In genomic region chr17:42798383-42799380, GRCh38 we compare ENCODE assay signal across 8 cellular contexts. TPM values are rescaled to one million over a fixed set of nuclear protein-coding genes. Genes with fewer than 3 reads are reported as not detected.
DNase-seq lines count a peak whose midpoint lies in the region; ATAC-seq and TF ChIP-seq lines count a peak whose summit lies in the region.

Gene CNTD1, plus strand, starts transcription at chr17:42798861. Its CDS starts 207 bp downstream, at chr17:42799068.
Gene COA3, minus strand, starts transcription at chr17:42798704. Its CDS starts 23 bp downstream, at chr17:42798681.

- peak within 1 kb of the TSS; percentile 91 for H3K4me2 ChIP-seq in OCI-LY1 (ENCODE audit: low read length)

- H4K20me1 ChIP-seq in OCI-LY1 (ENCODE audit: insufficient read depth, low read length): no peaks in the 10 kb centered on the region

- H3K9ac ChIP-seq in OCI-LY1 (ENCODE audit: low read length): peak within 1 kb of the TSS; percentile 83

- H3K4me3 ChIP-seq in OCI-LY1 (ENCODE audit: low read depth, low read length, poor library complexity, severe bottlenecking) (peak within 1 kb of the TSS; percentile 91), epithelial cell of proximal tubule (ENCODE audit: low read depth, low read length) (peak within 1 kb of the TSS; percentile 96), mucosa of descending colon (peak within 1 kb of the TSS; percentile 74)

- no peak within 1 kb of the TSS for H3K27ac ChIP-seq in OCI-LY1 (ENCODE audit: low read depth, low read length, poor library complexity, severe bottlenecking)

- no peaks in the 10 kb centered on the region for H3K36me3 ChIP-seq in OCI-LY1 (ENCODE audit: insufficient read depth, low read length)
- no peaks in the 10 kb centered on the region for H3K36me3 ChIP-seq in mucosa of descending colon (ENCODE audit: low read depth)

- TF ChIP-seq CTCF in AG09319 (IDR thresholded peaks at IDR 0.05; ENCODE audit: low read depth, low read length) (no peak), OCI-LY1 (IDR thresholded peaks at IDR 0.05; ENCODE audit: low read length) (no peak), epithelial cell of proximal tubule (conservative IDR thresholded peaks at IDR 0.05; ENCODE audit: low read depth, low read length) (no peak), mucosa of descending colon (IDR thresholded peaks at IDR 0.05) (no peak)

- peaks cover 15% of the 10 kb centered on the region for H3K4me1 ChIP-seq in OCI-LY1 (ENCODE audit: insufficient read depth, low read length, severe bottlenecking)
- peaks cover 37% of the 10 kb centered on the region for H3K4me1 ChIP-seq in mucosa of descending colon (ENCODE audit: low read depth)

- DNase-seq in AG09319 (ENCODE audit: extremely low read depth, low read depth) (peak; percentile 49), HUDEP-2 (lab: John Stamatoyannopoulos, UW; ENCODE audit: unreplicated experiment in 76 of 76) (peak in 73 of 76 experiments; percentile 20 to 90 (median 71)), activated T-cell treated with anti-CD3 and anti-CD28 coated beads for 4 hours (peak; percentile 65), epithelial cell of proximal tubule (ENCODE audit: low read depth) (no peak), mucosa of descending colon (peak; percentile 91 to 93 (median 91))
- peak; percentile 73 to 78 for DNase-seq in stimulated activated CD8-positive, alpha-beta memory T cell treated with anti-CD3 and anti-CD28 coated beads, Interleukin-2, amount 100 ng/mL, for 48 hours (ENCODE audit: low read depth in 2 of 2)

- H3K27me3 ChIP-seq in OCI-LY1 (ENCODE audit: insufficient read depth, low read length): no peaks in the 10 kb centered on the region

- ATAC-seq in GM19025 (IDR thresholded peaks at IDR 0.05; ENCODE audit: low read depth, unreplicated experiment) (peak; percentile 87), mucosa of descending colon (peak; percentile 75)

- H3K79me2 ChIP-seq in OCI-LY1 (ENCODE audit: insufficient read depth, low read length): no peaks in the 10 kb centered on the region

- no peaks in the 10 kb centered on the region for H3K9me2 ChIP-seq in OCI-LY1 (ENCODE audit: low read depth, low read length)

- H3K9me3 ChIP-seq in OCI-LY1 (ENCODE audit: low read length) (no peaks in the 10 kb centered on the region), mucosa of descending colon (no peaks in the 10 kb centered on the region)

- intact Hi-C loops in mucosa of descending colon (cut with DNase I, micrococcal nuclease): no loop called here

- H3F3A ChIP-seq in OCI-LY1 (ENCODE audit: insufficient read depth, low read length): no peaks in the 10 kb centered on the region

- H2AFZ ChIP-seq in OCI-LY1 (ENCODE audit: low read length): peak within 1 kb of the TSS; percentile 84

RNA-seq across cellular contexts. Expression of gene CNTD1, which starts in this region (rescaled TPM):
- total RNA-seq in epithelial cell of proximal tubule (not detected in 2 replicates), mucosa of descending colon (1 to 10 TPM in 2 of 3 donors, under 1 TPM in 1; 0.79 to 3.3 (median 1.2) TPM)

RNA-seq across cellular contexts. Expression of gene COA3, which starts in this region (rescaled TPM):
- total RNA-seq in epithelial cell of proximal tubule (85.6 and 95.0 TPM in 2 replicates), mucosa of descending colon (100 to 1,000 TPM in 2 of 3 donors, 10 to 100 TPM in 1; 92.7 to 151 (median 148) TPM)
